ENCODE assay signal across 8 cellular contexts in genomic region chr20:48828734-48829460, GRCh38. TPM values are rescaled to one million over a fixed set of nuclear protein-coding genes. Genes with fewer than 3 reads are reported as not detected.
A peak's percentile ranks its signal among the peaks of the same experiment; 100 is the strongest.
DNase-seq lines count a peak whose midpoint lies in the region; ATAC-seq and TF ChIP-seq lines count a peak whose summit lies in the region.

No MANE protein-coding gene starts in this region.

- H3K9me3 Mint-ChIP-seq in CD14-positive monocyte (peaks cover 0 to 1% (median 0%) of the 10 kb centered on the region in 7 donors), IgD-negative memory B cell (no peaks in the 10 kb centered on the region), nephron progenitor cell (no peaks in the 10 kb centered on the region)

- peaks cover 0 to 7% of the 10 kb centered on the region in 2 donors for H3K27me3 ChIP-seq in body of pancreas

- TF ChIP-seq POLR2A in body of pancreas (IDR thresholded peaks at IDR 0.05): no peak

- H3K27ac Mint-ChIP-seq in CD14-positive monocyte (peak overlapping the region; percentile 68 to 94 (median 89)), IgD-negative memory B cell (peak overlapping the region; percentile 83 to 90 (median 89)), nephron progenitor cell (peak overlapping the region; percentile 88)

- H3K4me1 Mint-ChIP-seq in CD14-positive monocyte (peaks cover 62% of the 10 kb centered on the region), IgD-negative memory B cell (peaks cover 38 to 43% (median 42%) of the 10 kb centered on the region in 3 donors), nephron progenitor cell (peaks cover 64% of the 10 kb centered on the region)

- peak overlapping the region; percentile 82 to 92 for H3K4me3 Mint-ChIP-seq in CD14-positive monocyte
- peak overlapping the region; percentile 82 to 94 (median 90) for H3K4me3 Mint-ChIP-seq in IgD-negative memory B cell
- peak overlapping the region; percentile 90 for H3K4me3 Mint-ChIP-seq in nephron progenitor cell

- 60 to 68% methylated on average over 11 of the region's 11 CpGs for WGBS in body of pancreas, 2 donors

- no peaks in the 10 kb centered on the region for H3K36me3 ChIP-seq in body of pancreas (replicated peaks in 1 of 2; ENCODE audit: insufficient read depth in 1 of 2, low read depth in 2 of 2)

- DNase-seq in CD14-positive monocyte (ENCODE audit: low spot score) (no peak), dermis blood vessel endothelial cell (peak; percentile 25), nephron progenitor cell (no peak), NCI-H187 treated with DMSO at 0.1 percent for 48 hours (lab: John Stamatoyannopoulos, UW) (no peak), body of pancreas (no peak), RKO (ENCODE audit: low spot score) (no peak)
- DNase-seq in activated effector memory CD4-positive, alpha-beta T cell treated with Interleukin-2 at 50 U/mL for 16 hours: no peak

- H3K27ac ChIP-seq in body of pancreas: no peak overlapping the region

- peaks cover 8% of the 10 kb centered on the region for H3K4me1 ChIP-seq in body of pancreas

- TF ChIP-seq CTCF in CD14-positive monocyte (IDR thresholded peaks at IDR 0.05) (no peak), nephron progenitor cell (IDR thresholded peaks at IDR 0.05) (no peak), body of pancreas (IDR thresholded peaks at IDR 0.05) (no peak)

- no peak overlapping the region for H3K4me3 ChIP-seq in body of pancreas

- peaks cover 6 to 9% of the 10 kb centered on the region in 2 donors for H3K36me3 Mint-ChIP-seq in CD14-positive monocyte
- no peaks in the 10 kb centered on the region for H3K36me3 Mint-ChIP-seq in IgD-negative memory B cell
- H3K36me3 Mint-ChIP-seq in nephron progenitor cell (ENCODE audit: low read depth): no peaks in the 10 kb centered on the region

- H3K27me3 Mint-ChIP-seq in CD14-positive monocyte (ENCODE audit: low read depth in 3 of 3) (no peaks in the 10 kb centered on the region), IgD-negative memory B cell (no peaks in the 10 kb centered on the region), nephron progenitor cell (ENCODE audit: low read depth, poor library complexity) (peaks cover 10% of the 10 kb centered on the region)

- ATAC-seq in body of pancreas: no peak

- intact Hi-C loops in CD14-positive monocyte (cut with micrococcal nuclease): loop anchor here in 1 of 2 donors (2.0 to 10.0 kb wide), 6 partner anchors 16 to 174 kb away; partner anchors contain the start of gene ARFGEF2
- intact Hi-C loops in body of pancreas (cut with DNase I): no loop called here

- H3K9me3 ChIP-seq in body of pancreas: no peaks in the 10 kb centered on the region

RNA-seq across cellular contexts. Expression of gene PREX1, which starts 1.1 kb away (rescaled TPM):
- polyA plus RNA-seq in CD14-positive monocyte (10 to 100 TPM; 24.3 to 27.5 TPM), IgD-negative memory B cell (41.7 TPM)
- total RNA-seq in dermis blood vessel endothelial cell (63.1 and 63.9 TPM in 2 replicates), body of pancreas (10 to 100 TPM in 1 of 2 donors, 1 to 10 TPM in 1; 9.1 to 14.5 TPM)
